ENCODE assay signal across 19 cellular contexts in genomic region chr12:47939009-47939601, GRCh38. TPM values are rescaled to one million over a fixed set of nuclear protein-coding genes. Genes with fewer than 3 reads are reported as not detected.
DNase-seq lines count a peak whose midpoint lies in the region; ATAC-seq and TF ChIP-seq lines count a peak whose summit lies in the region.
"Had no signal": no experiment of that assay in that cellular context is flagged by ENCODE, and none has a peak within 500 bp of the region (broad histone marks: within the 10 kb centered on the region; RNA-seq: fewer than 3 reads in every experiment).

No MANE protein-coding gene starts in this region.

- H3K27ac ChIP-seq in left ventricle myocardium inferior (replicated peaks) = no peak overlapping the region
- H3K27ac ChIP-seq: ascending aorta, ovary, SJSA1, tibial artery had no signal

- H3K27me3 ChIP-seq in left ventricle myocardium inferior (ENCODE audit: low read depth) = peaks cover 30% of the 10 kb centered on the region
- H3K27me3 ChIP-seq: ascending aorta, ovary, SJSA1 had no signal

- DNase-seq in NCI-H2196 (lab: John Stamatoyannopoulos, UW; ENCODE audit: unreplicated experiment) = peak; percentile 21
- no peak for DNase-seq in NCI-H2196 treated with DMSO at 0.1 percent for 48 hours (lab: John Stamatoyannopoulos, UW; ENCODE audit: unreplicated experiment)
- peak; percentile 56 for DNase-seq in RPMI8226
- peak; percentile 65 for DNase-seq in left ventricle myocardium inferior
- DNase-seq in stimulated activated CD8-positive, alpha-beta memory T cell treated with anti-CD3 and anti-CD28 coated beads, Interleukin-4, amount 100 ng/mL, for 48 hours = peak; percentile 16
- DNase-seq in stimulated activated naive CD4-positive, alpha-beta T cell treated with Interleukin-2 at 50 U/mL for 16 hours (lab: John Stamatoyannopoulos, UW) = no peak
- DNase-seq in stimulated activated CD4-positive, alpha-beta T cell treated with anti-CD3 and anti-CD28 coated beads, Interleukin-4, amount 100 ng/mL, for 1 hour = no peak
- DNase-seq: activated CD4-positive, alpha-beta T cell treated with anti-CD3 and anti-CD28 coated beads for 4 hours; activated naive CD4-positive, alpha-beta T cell; foreskin melanocyte; Kasumi-1; NCI-H1436; NCI-H446 treated with DMSO at 0.1 percent for 48 hours; ovary had no signal

- no peak for TF ChIP-seq CTCF in left ventricle myocardium inferior (IDR thresholded peaks at IDR 0.05; ENCODE audit: borderline replicate concordance)

- H3K4me3 ChIP-seq in left ventricle myocardium inferior = no peak overlapping the region
- H3K4me3 ChIP-seq: ascending aorta, ovary, SJSA1, tibial artery had no signal

- intact Hi-C loops in left ventricle myocardium inferior (cut with micrococcal nuclease) = no loop called here

- no peak for ATAC-seq in HG02571 (IDR thresholded peaks at IDR 0.05; ENCODE audit: unreplicated experiment)
- ATAC-seq: left lobe of liver had no signal

- no peaks in the 10 kb centered on the region for H3K9me3 ChIP-seq in left ventricle myocardium inferior (replicated peaks)
- H3K9me3 ChIP-seq: ascending aorta, ovary, SJSA1, tibial artery had no signal

- no peaks in the 10 kb centered on the region for H3K36me3 ChIP-seq in left ventricle myocardium inferior
- H3K36me3 ChIP-seq: ascending aorta, ovary, SJSA1, tibial artery had no signal

- H3K4me1 ChIP-seq in left ventricle myocardium inferior = peaks cover 29% of the 10 kb centered on the region

RNA-seq across cellular contexts. Expression of gene TMEM106C, which starts 24.3 kb away (rescaled TPM):
- total RNA-seq in left ventricle myocardium inferior = 48.1 TPM

RNA-seq across cellular contexts. Expression of gene VDR, which starts 34.3 kb away (rescaled TPM):
- total RNA-seq in left ventricle myocardium inferior = 0.33 TPM

Comparison
In these comparisons a context has a peak if more than half of its experiments do, and no peak if none do; other contexts are left out.
1. DNase-seq: peak in NCI-H2196 (single experiment), RPMI8226 (single experiment), left ventricle myocardium inferior (single experiment) and stimulated activated CD8-positive, alpha-beta memory T cell treated with anti-CD3 and anti-CD28 coated beads, Interleukin-4, amount 100 ng/mL, for 48 hours (single experiment); none in NCI-H2196 treated with DMSO at 0.1 percent for 48 hours (single experiment), stimulated activated naive CD4-positive, alpha-beta T cell treated with Interleukin-2 at 50 U/mL for 16 hours (single experiment) and stimulated activated CD4-positive, alpha-beta T cell treated with anti-CD3 and anti-CD28 coated beads, Interleukin-4, amount 100 ng/mL, for 1 hour (single experiment).